In genomic region chr11:75347781-75348613, GRCh38 we compare ENCODE assay signal across 8 cellular contexts. TPM values are rescaled to one million over a fixed set of nuclear protein-coding genes. Genes with fewer than 3 reads are reported as not detected.
DNase-seq lines count a peak whose midpoint lies in the region; ATAC-seq and TF ChIP-seq lines count a peak whose summit lies in the region.

No MANE protein-coding gene starts in this region.

- no peaks in the 10 kb centered on the region for H3K27me3 Mint-ChIP-seq in Calu3 (ENCODE audit: unreplicated experiment)

- no peak overlapping the region for H3K27ac Mint-ChIP-seq in Calu3 (ENCODE audit: unreplicated experiment)

- H3K27me3 ChIP-seq in esophagus muscularis mucosa, result no peaks in the 10 kb centered on the region

- DNase-seq in DMS79 treated with DMSO at 0.1 percent for 48 hours (lab: John Stamatoyannopoulos, UW) (peak; percentile 83), NCI-H510A (lab: John Stamatoyannopoulos, UW) (peak; percentile 53), esophagus muscularis mucosa (ENCODE audit: extremely low spot score) (no peak), pulmonary artery endothelial cell (ENCODE audit: low read depth, low spot score) (peak; percentile 71), activated gamma-delta T cell treated with Interleukin-2 at 50 U/mL for 16 hours (no peak), Calu3 (no peak), iPS-NIHi7 (ENCODE audit: extremely low spot score) (no peak)

- TF ChIP-seq CTCF in esophagus muscularis mucosa (IDR thresholded peaks at IDR 0.05) (no peak), Calu3 (IDR thresholded peaks at IDR 0.05; ENCODE audit: unreplicated experiment) (no peak)

- CTCF ChIA-PET in Calu3 (lab: Charles Lee), result no interaction called here

- ATAC-seq in GM21619 (IDR thresholded peaks at IDR 0.05; ENCODE audit: unreplicated experiment), result no peak

- H3K4me3 ChIP-seq in esophagus muscularis mucosa, result no peak overlapping the region

- intact Hi-C loops in esophagus muscularis mucosa (cut with DNase I), result no loop called here
- intact Hi-C loops in Calu3 (cut with micrococcal nuclease; ENCODE audit: unreplicated experiment), result no loop called here

- no peaks in the 10 kb centered on the region for H3K36me3 ChIP-seq in esophagus muscularis mucosa

- peak overlapping the region; percentile 95 to 98 (median 97) for H3K27ac ChIP-seq in esophagus muscularis mucosa (replicated peaks in 1 of 4)

- peaks cover 52% of the 10 kb centered on the region for H3K4me1 Mint-ChIP-seq in Calu3 (ENCODE audit: low read depth, unreplicated experiment)

- no peaks in the 10 kb centered on the region for H3K9me3 ChIP-seq in esophagus muscularis mucosa

- peaks cover 25% of the 10 kb centered on the region for H3K36me3 Mint-ChIP-seq in Calu3 (ENCODE audit: insufficient read depth, unreplicated experiment)

- TF ChIP-seq POLR2A in esophagus muscularis mucosa (IDR thresholded peaks at IDR 0.05; ENCODE audit: low read depth), result no peak

- H3K4me1 ChIP-seq in esophagus muscularis mucosa, result peaks cover 85 to 96% (median 94%) of the 10 kb centered on the region in 4 donors

- H3K9me3 Mint-ChIP-seq in Calu3 (ENCODE audit: low read depth, unreplicated experiment), result no peaks in the 10 kb centered on the region

- 13% methylated on average over 8 of the region's 8 CpGs for WGBS in esophagus muscularis mucosa

- BruUV-seq in Calu3 (replicated peaks; lab: Mats Ljungman, UMichigan), result no TSS peak

- H3K4me3 Mint-ChIP-seq in Calu3 (ENCODE audit: low read depth, unreplicated experiment), result no peak overlapping the region

- TF ChIP-seq EP300 in esophagus muscularis mucosa (IDR thresholded peaks at IDR 0.05), result no peak

RNA-seq across cellular contexts. Expression of gene ARRB1, which starts 3.5 kb away (rescaled TPM):
- total RNA-seq in esophagus muscularis mucosa (100 to 1,000 TPM in 1 of 4 donors, 10 to 100 TPM in 3; 41.1 to 102 (median 76.7) TPM), pulmonary artery endothelial cell (94.5 and 156 TPM in 2 replicates), Calu3 (2022) (8.7 and 12.8 TPM in 2 replicates)

RNA-seq across cellular contexts. Expression of gene RPS3, which starts 51.3 kb away (rescaled TPM):
- 1,000 to 10,000 TPM in 3 of 4 donors, 100 to 1,000 TPM in 1; 879 to 1,878 (median 1,387) TPM for total RNA-seq in esophagus muscularis mucosa
- total RNA-seq in pulmonary artery endothelial cell, result 2,813 and 4,239 TPM in 2 replicates
- 1,650 and 1,749 TPM in 2 replicates for total RNA-seq in Calu3 (2022)

Comparison
In these comparisons a context has a peak if more than half of its experiments do, and no peak if none do; other contexts are left out.
1. DNase-seq: peak in DMS79 treated with DMSO at 0.1 percent for 48 hours (single experiment), NCI-H510A (single experiment) and pulmonary artery endothelial cell (single experiment); none in esophagus muscularis mucosa (single experiment), activated gamma-delta T cell treated with Interleukin-2 at 50 U/mL for 16 hours (single experiment), Calu3 (single experiment) and iPS-NIHi7 (single experiment).